ENCODE assay signal across 14 cellular contexts in the genomic region with DNA sequence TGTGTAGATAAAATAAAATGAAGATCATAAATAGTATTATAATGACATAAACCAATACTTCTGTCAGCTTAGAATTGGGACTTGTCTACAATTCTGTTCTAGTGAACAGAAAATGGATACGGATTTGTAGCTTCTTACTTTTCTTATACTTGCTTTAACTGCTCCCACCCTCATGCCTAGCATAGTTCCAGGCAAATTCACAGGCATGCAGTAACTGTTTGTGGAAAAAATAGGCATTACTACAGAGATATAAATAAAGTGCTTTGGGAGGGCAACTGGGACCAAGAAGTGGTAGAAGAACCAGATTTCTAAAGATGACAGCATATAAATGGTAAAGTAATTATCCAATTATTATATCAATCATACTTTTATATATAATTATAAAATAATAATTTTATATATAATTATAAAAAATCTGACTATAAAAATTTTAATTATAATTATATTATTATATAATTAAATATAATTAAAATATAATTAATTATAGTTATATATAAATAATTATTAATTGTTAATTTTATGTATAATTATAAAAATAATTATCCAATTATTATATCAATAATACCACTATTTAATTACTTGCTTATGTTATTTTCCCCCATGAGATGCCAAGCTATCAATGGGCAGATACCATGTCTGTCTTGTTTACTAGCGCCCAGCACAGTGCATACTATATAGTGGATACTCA.
"Had no signal": no experiment of that assay in that cellular context is flagged by ENCODE, and none has a peak within 500 bp of the region (broad histone marks: within the 10 kb centered on the region; RNA-seq: fewer than 3 reads in every experiment).

No MANE protein-coding gene starts in this region.

- H3K27me3 Mint-ChIP-seq: activated naive CD4-positive, alpha-beta T cell treated with anti-CD3 and anti-CD28 coated beads, Interleukin-2, amount 10 ng/mL, durations not matched to agents 7 days and 5 days; brain had no signal

- H3K4me1 Mint-ChIP-seq: activated B cell treated with CpG ODN at 0.5 μM for 24 hours; activated naive CD4-positive, alpha-beta T cell treated with anti-CD3 and anti-CD28 coated beads, Interleukin-2, amount 10 ng/mL, durations not matched to agents 7 days and 5 days; neural crest cell had no signal

- H3K4me3 ChIP-seq: adrenal gland, esophagus muscularis mucosa, heart left ventricle, transverse colon had no signal

- H2AFZ ChIP-seq: parathyroid adenoma had no signal

- H3K9ac ChIP-seq: parathyroid adenoma had no signal

- H3K36me3 ChIP-seq: adrenal gland, esophagus muscularis mucosa, heart left ventricle, transverse colon had no signal

- H3K79me2 ChIP-seq: parathyroid adenoma had no signal

- H3K27ac Mint-ChIP-seq: activated B cell treated with CpG ODN at 0.5 μM for 24 hours; activated naive CD4-positive, alpha-beta T cell treated with anti-CD3 and anti-CD28 coated beads, Interleukin-2, amount 10 ng/mL, durations not matched to agents 7 days and 5 days; activated T-helper 2 cell treated with anti-CD3 and anti-CD28 coated beads, Interferon-gamma antibody, Interleukin-2, Interleukin-4, amounts not matched to agents 10 μg/mL and 5 μg/mL and 100 μg/mL, durations not matched to agents 14 hours and 24 hours and 36 hours; brain; T-helper 1 cell treated with Interleukin-12 subunit alpha and Interleukin-12 subunit beta and Interleukin-4 antibody, amounts not matched to agents 30 μg/mL and 1 μg/mL, for 36 hours had no signal

- H3K4me1 ChIP-seq: adrenal gland, parathyroid adenoma, transverse colon had no signal

- ATAC-seq: heart left ventricle had no signal

- H3K4me3 Mint-ChIP-seq: activated B cell treated with CpG ODN at 0.5 μM for 24 hours; activated naive CD4-positive, alpha-beta T cell treated with anti-CD3 and anti-CD28 coated beads, Interleukin-2, amount 10 ng/mL, durations not matched to agents 7 days and 5 days; brain; neural crest cell; T-helper 1 cell treated with Interleukin-12 subunit alpha and Interleukin-12 subunit beta and Interleukin-4 antibody, amounts not matched to agents 30 μg/mL and 1 μg/mL, for 36 hours had no signal

- H3K36me3 Mint-ChIP-seq: activated naive CD4-positive, alpha-beta T cell treated with anti-CD3 and anti-CD28 coated beads, Interleukin-2, amount 10 ng/mL, durations not matched to agents 7 days and 5 days; brain had no signal

- H3K9me3 ChIP-seq: adrenal gland, esophagus muscularis mucosa, heart left ventricle, transverse colon had no signal

- DNase-seq: activated B cell treated with CpG ODN at 0.5 μM for 24 hours; activated naive CD4-positive, alpha-beta T cell treated with anti-CD3 and anti-CD28 coated beads, Interleukin-2, amount 10 ng/mL, durations not matched to agents 7 days and 5 days; adrenal gland; foreskin melanocyte; heart left ventricle; mesendoderm; transverse colon had no signal

- H3K27me3 ChIP-seq: adrenal gland, esophagus muscularis mucosa, heart left ventricle, transverse colon had no signal

- FAIRE-seq: keratinocyte had no signal

- H3K27ac ChIP-seq: adrenal gland, esophagus muscularis mucosa, heart left ventricle, parathyroid adenoma, transverse colon had no signal

- H3K9me3 Mint-ChIP-seq: activated B cell treated with CpG ODN at 0.5 μM for 24 hours; activated naive CD4-positive, alpha-beta T cell treated with anti-CD3 and anti-CD28 coated beads, Interleukin-2, amount 10 ng/mL, durations not matched to agents 7 days and 5 days; activated T-helper 2 cell treated with anti-CD3 and anti-CD28 coated beads, Interferon-gamma antibody, Interleukin-2, Interleukin-4, amounts not matched to agents 10 μg/mL and 5 μg/mL and 100 μg/mL, durations not matched to agents 14 hours and 24 hours and 36 hours; neural crest cell; T-helper 1 cell treated with Interleukin-12 subunit alpha and Interleukin-12 subunit beta and Interleukin-4 antibody, amounts not matched to agents 30 μg/mL and 1 μg/mL, for 36 hours had no signal
